ENCODE assay signal across 8 cellular contexts in the genomic region with DNA sequence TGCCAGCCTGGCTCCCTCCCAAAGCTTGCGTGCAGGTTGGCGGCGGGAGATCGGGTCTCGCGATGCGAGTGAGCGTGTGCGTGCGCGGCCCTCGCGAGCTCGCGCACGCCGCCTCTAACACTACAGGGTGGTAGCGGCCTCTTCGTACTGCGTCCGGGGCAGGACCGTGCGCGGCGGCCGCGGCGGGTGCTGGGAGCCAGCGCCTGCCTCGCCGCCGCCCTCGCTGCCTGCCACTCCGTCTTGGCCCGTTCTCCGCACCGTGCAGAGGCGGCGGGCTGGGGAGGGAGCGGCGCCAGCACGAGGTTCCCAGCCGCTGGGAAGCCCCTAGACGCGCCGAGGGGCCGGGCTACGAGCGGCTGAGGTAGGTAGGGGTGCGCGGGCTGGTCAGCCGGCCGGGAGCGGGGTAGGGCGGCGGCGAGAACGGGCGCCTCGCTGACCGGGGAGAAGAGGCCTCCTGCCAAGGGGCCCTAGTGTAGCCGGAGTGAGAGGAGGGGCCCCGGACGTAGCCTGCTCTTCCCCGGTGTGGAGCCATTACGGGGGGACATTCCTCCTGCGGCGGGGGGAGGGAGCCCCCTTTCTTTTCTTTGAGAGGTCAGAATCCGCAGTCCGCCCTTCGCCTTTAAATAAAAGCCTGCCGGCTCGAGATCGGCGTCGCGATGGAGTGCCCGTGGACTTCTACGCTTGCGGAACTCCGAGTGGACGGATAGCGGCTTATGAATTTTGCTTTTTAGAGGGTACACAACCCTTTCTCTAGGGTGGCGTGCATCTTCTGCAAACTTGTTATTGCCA. TPM values are rescaled to one million over a fixed set of nuclear protein-coding genes. Genes with fewer than 3 reads are reported as not detected.
DNase-seq lines count a peak whose midpoint lies in the region; ATAC-seq and TF ChIP-seq lines count a peak whose summit lies in the region.

A gene (plus strand): TSS at position 117 of the 789 bp plus-strand sequence. CDS start 8,933 bp downstream, outside the sequence.

- H3K4me1 ChIP-seq in suprapubic skin = peaks cover 31% of the 10 kb centered on the region

- H3K27me3 ChIP-seq in suprapubic skin = no peaks in the 10 kb centered on the region

- H3K27ac ChIP-seq in suprapubic skin = peak within 1 kb of the TSS; percentile 94

- H3K9me3 Mint-ChIP-seq in HFFc6 = no peaks in the 10 kb centered on the region
- no peaks in the 10 kb centered on the region for H3K9me3 Mint-ChIP-seq in activated naive CD4-positive, alpha-beta T cell treated with anti-CD3 and anti-CD28 coated beads, Interleukin-2, amount 50 U/mL, for 72 hours

- under 1% methylated on average over 16 of the region's 84 CpGs for WGBS in suprapubic skin

- H3K36me3 ChIP-seq in suprapubic skin = peaks cover 4% of the 10 kb centered on the region

- H3K4me3 ChIP-seq in GM08714 (ENCODE audit: low read length) (peak within 1 kb of the TSS; percentile 82), NB4 (ENCODE audit: low read depth, low read length) (peak within 1 kb of the TSS; percentile 98), suprapubic skin (peak within 1 kb of the TSS; percentile 76)

- H3K27me3 Mint-ChIP-seq in HFFc6 (ENCODE audit: insufficient read depth) = peaks cover 3% of the 10 kb centered on the region

- no peaks in the 10 kb centered on the region for H3K9me3 ChIP-seq in suprapubic skin

- ATAC-seq in activated naive CD4-positive, alpha-beta T cell treated with anti-CD3 and anti-CD28 coated beads, Interleukin-2, amount 50 U/mL, for 72 hours = peak; percentile 95 to 97

- peak within 1 kb of the TSS; percentile 97 for H3K4me3 Mint-ChIP-seq in HFFc6

- peaks cover 20% of the 10 kb centered on the region for H3K36me3 Mint-ChIP-seq in HFFc6 (ENCODE audit: low read depth)
- H3K36me3 Mint-ChIP-seq in activated naive CD4-positive, alpha-beta T cell treated with anti-CD3 and anti-CD28 coated beads, Interleukin-2, amount 50 U/mL, for 72 hours = peaks cover 10 to 26% of the 10 kb centered on the region in 2 donors

- H3K4me1 Mint-ChIP-seq in HFFc6 (ENCODE audit: low read depth) = peaks cover 56% of the 10 kb centered on the region

- DNase-seq in HFFc6 = peak; percentile 93
- peak; percentile 96 for DNase-seq in NB4 (ENCODE audit: low read depth)
- DNase-seq in SKM-1 (lab: John Stamatoyannopoulos, UW; ENCODE audit: unreplicated experiment) = peak; percentile 77
- peak; percentile 88 to 93 for DNase-seq in activated naive CD4-positive, alpha-beta T cell treated with anti-CD3 and anti-CD28 coated beads, Interleukin-2, amount 50 U/mL, for 72 hours (ENCODE audit: low spot score in 2 of 2)
- peak; percentile 72 for DNase-seq in glomerular endothelial cell (ENCODE audit: extremely low read depth, low read depth, low spot score)
- peak; percentile 90 for DNase-seq in occipital lobe (lab: John Stamatoyannopoulos, UW)
- DNase-seq in suprapubic skin (ENCODE audit: low spot score in 2 of 2) = peak; percentile 95 to 96

- TF ChIP-seq EP300 in suprapubic skin (IDR thresholded peaks at IDR 0.05) = no peak

- TF ChIP-seq CTCF in HFFc6 (IDR thresholded peaks at IDR 0.05) (no peak), NB4 (IDR thresholded peaks at IDR 0.05; ENCODE audit: low read depth, low read length) (no peak), suprapubic skin (IDR thresholded peaks at IDR 0.05) (no peak)

- peak within 1 kb of the TSS; percentile 98 for H3K27ac Mint-ChIP-seq in HFFc6
- peak within 1 kb of the TSS; percentile 96 for H3K27ac Mint-ChIP-seq in activated naive CD4-positive, alpha-beta T cell treated with anti-CD3 and anti-CD28 coated beads, Interleukin-2, amount 50 U/mL, for 72 hours

- peak; percentile 95 for TF ChIP-seq POLR2A in NB4 (IDR thresholded peaks at IDR 0.05; ENCODE audit: extremely low read depth, insufficient read length)
- TF ChIP-seq POLR2A in suprapubic skin (IDR thresholded peaks at IDR 0.05) = peak; percentile 51 to 88

RNA-seq across cellular contexts. Expression of the gene that starts here (rescaled TPM):
- total RNA-seq in HFFc6 (2021; fragmentation: NEBNext Ultra II Directional; extraction: Animal tissue kit (Norgen Biotek cat#: 25700)) = 10 to 100 TPM; 48.8 to 61.5 (median 57.6) TPM
- total RNA-seq in activated naive CD4-positive, alpha-beta T cell treated with anti-CD3 and anti-CD28 coated beads, Interleukin-2, amount 50 U/mL, for 72 hours = 10 to 100 TPM; 32.5 to 36.9 TPM
- total RNA-seq in glomerular endothelial cell (65.5 and 71.4 TPM in 2 replicates), occipital lobe (105 TPM), suprapubic skin (10 to 100 TPM; 32.2 to 47.3 (median 38.0) TPM)

Comparison
In these comparisons a context has a peak if more than half of its experiments do, and no peak if none do; other contexts are left out.
1. Peak in every context shown above with its lines: DNase-seq, ATAC-seq, H3K4me3 ChIP-seq and H3K27ac ChIP-seq.